In genomic region chr4:14431155-14432134, GRCh38 we compare ENCODE assay signal across 20 cellular contexts.
DNase-seq lines count a peak whose midpoint lies in the region; ATAC-seq and TF ChIP-seq lines count a peak whose summit lies in the region.
"Had no signal": no experiment of that assay in that cellular context is flagged by ENCODE, and none has a peak within 500 bp of the region (broad histone marks: within the 10 kb centered on the region; RNA-seq: fewer than 3 reads in every experiment).

No MANE protein-coding gene starts in this region.

- H3K36me3 Mint-ChIP-seq in activated naive CD4-positive, alpha-beta T cell treated with anti-CD3 and anti-CD28 coated beads, Interleukin-2, amount 10 ng/mL, durations not matched to agents 7 days and 5 days: no peaks in the 10 kb centered on the region
- peaks cover 0 to 13% of the 10 kb centered on the region in 2 donors for H3K36me3 Mint-ChIP-seq in activated naive CD4-positive, alpha-beta T cell treated with anti-CD3 and anti-CD28 coated beads, Interleukin-2, amount 50 U/mL, for 72 hours
- no peaks in the 10 kb centered on the region for H3K36me3 Mint-ChIP-seq in neural progenitor cell
- H3K36me3 Mint-ChIP-seq: CD8-positive, alpha-beta memory T cell; T-cell had no signal

- H3K9me3 Mint-ChIP-seq in activated naive CD4-positive, alpha-beta T cell treated with anti-CD3 and anti-CD28 coated beads, Interleukin-2, amount 10 ng/mL, durations not matched to agents 7 days and 5 days: peaks cover 3% of the 10 kb centered on the region
- peaks cover 15% of the 10 kb centered on the region in 2 donors for H3K9me3 Mint-ChIP-seq in activated naive CD4-positive, alpha-beta T cell treated with anti-CD3 and anti-CD28 coated beads, Interleukin-2, amount 50 U/mL, for 72 hours
- peaks cover 5% of the 10 kb centered on the region for H3K9me3 Mint-ChIP-seq in neural progenitor cell

- TF ChIP-seq CTCF in neural progenitor cell (IDR thresholded peaks at IDR 0.05) (no peak), right lobe of liver (IDR thresholded peaks at IDR 0.05) (no peak), gastroesophageal sphincter (IDR thresholded peaks at IDR 0.05) (no peak), GM10266 (IDR thresholded peaks at IDR 0.05; ENCODE audit: control insufficient read depth, insufficient read depth, low read depth, missing control alignments) (no peak)

- H3F3A ChIP-seq in neural progenitor cell (ENCODE audit: low read depth): no peaks in the 10 kb centered on the region

- no peaks in the 10 kb centered on the region for H4K20me1 ChIP-seq in neural progenitor cell (ENCODE audit: low read depth)
- H4K20me1 ChIP-seq: BLaER1 had no signal

- H3K27me3 Mint-ChIP-seq in activated naive CD4-positive, alpha-beta T cell treated with anti-CD3 and anti-CD28 coated beads, Interleukin-2, amount 10 ng/mL, durations not matched to agents 7 days and 5 days: peaks cover 4% of the 10 kb centered on the region
- H3K27me3 Mint-ChIP-seq in neural progenitor cell (ENCODE audit: insufficient read depth, low read depth): peaks cover 2% of the 10 kb centered on the region
- H3K27me3 Mint-ChIP-seq: CD8-positive, alpha-beta memory T cell; T-cell had no signal

- H2AFZ ChIP-seq in neural progenitor cell (replicated peaks): peak overlapping the region; percentile 82

- H3K4me1 Mint-ChIP-seq in activated naive CD4-positive, alpha-beta T cell treated with anti-CD3 and anti-CD28 coated beads, Interleukin-2, amount 10 ng/mL, durations not matched to agents 7 days and 5 days: no peaks in the 10 kb centered on the region
- no peaks in the 10 kb centered on the region for H3K4me1 Mint-ChIP-seq in neural progenitor cell
- H3K4me1 Mint-ChIP-seq: CD8-positive, alpha-beta memory T cell had no signal

- H3K27me3 ChIP-seq in neural progenitor cell: no peaks in the 10 kb centered on the region
- no peaks in the 10 kb centered on the region for H3K27me3 ChIP-seq in right lobe of liver
- H3K27me3 ChIP-seq in gastroesophageal sphincter: no peaks in the 10 kb centered on the region
- H3K27me3 ChIP-seq: BLaER1 had no signal

- no peak overlapping the region for H3K4me2 ChIP-seq in neural progenitor cell
- H3K4me2 ChIP-seq: BLaER1 had no signal

- H3K27ac ChIP-seq in neural progenitor cell: no peak overlapping the region
- H3K27ac ChIP-seq in right lobe of liver: no peak overlapping the region
- H3K27ac ChIP-seq in gastroesophageal sphincter: no peak overlapping the region
- H3K27ac ChIP-seq: 22Rv1, BLaER1, HL-60, RWPE1 had no signal

- no peak for TF ChIP-seq EP300 in gastroesophageal sphincter (IDR thresholded peaks at IDR 0.05)

- DNase-seq in activated naive CD4-positive, alpha-beta T cell treated with anti-CD3 and anti-CD28 coated beads, Interleukin-2, amount 10 ng/mL, durations not matched to agents 7 days and 5 days: no peak
- no peak for DNase-seq in activated naive CD4-positive, alpha-beta T cell treated with anti-CD3 and anti-CD28 coated beads, Interleukin-2, amount 50 U/mL, for 72 hours (ENCODE audit: low spot score in 2 of 2)
- DNase-seq in neural progenitor cell (ENCODE audit: low spot score) (no peak), right lobe of liver (no peak), GM10266 (ENCODE audit: extremely low spot score) (no peak)
- DNase-seq: CD8-positive, alpha-beta memory T cell; DND-41; GDM1; NCI-H345; NCI-H526 treated with DMSO at 0.1 percent for 48 hours; OCI-M1; T-cell had no signal

- 18% methylated on average over 3 of the region's 3 CpGs for WGBS in right lobe of liver (ENCODE audit: insufficient coverage, low coverage, low lambda C conversion rate, missing lambda C conversion rate)
- WGBS in gastroesophageal sphincter (ENCODE audit: low coverage in 1 of 2), 2 donors: 36 to 50% methylated on average over 2 to 3 of the region's 3 CpGs

- H3K4me1 ChIP-seq in neural progenitor cell: no peaks in the 10 kb centered on the region
- no peaks in the 10 kb centered on the region for H3K4me1 ChIP-seq in right lobe of liver
- no peaks in the 10 kb centered on the region for H3K4me1 ChIP-seq in gastroesophageal sphincter
- H3K4me1 ChIP-seq: BLaER1 had no signal

- no peaks in the 10 kb centered on the region for H3K79me2 ChIP-seq in neural progenitor cell (ENCODE audit: low read depth)

- no peak overlapping the region for H3K4me3 ChIP-seq in neural progenitor cell
- H3K4me3 ChIP-seq in right lobe of liver: no peak overlapping the region
- H3K4me3 ChIP-seq in gastroesophageal sphincter: no peak overlapping the region
- H3K4me3 ChIP-seq: BLaER1 had no signal

- TF ChIP-seq POLR2A in right lobe of liver (IDR thresholded peaks at IDR 0.05) (no peak), gastroesophageal sphincter (IDR thresholded peaks at IDR 0.05) (no peak)

- no peak for ATAC-seq in activated naive CD4-positive, alpha-beta T cell treated with anti-CD3 and anti-CD28 coated beads, Interleukin-2, amount 50 U/mL, for 72 hours
- ATAC-seq in GM18868 (IDR thresholded peaks at IDR 0.05; ENCODE audit: unreplicated experiment): peak; percentile 55
- peak; percentile 53 for ATAC-seq in HG03432 (IDR thresholded peaks at IDR 0.05; ENCODE audit: unreplicated experiment)
- ATAC-seq in right lobe of liver: no peak
- no peak for ATAC-seq in gastroesophageal sphincter
- ATAC-seq: HCT116, T-cell had no signal

- peak overlapping the region; percentile 16 for H3K27ac Mint-ChIP-seq in activated naive CD4-positive, alpha-beta T cell treated with anti-CD3 and anti-CD28 coated beads, Interleukin-2, amount 10 ng/mL, durations not matched to agents 7 days and 5 days
- H3K27ac Mint-ChIP-seq in activated naive CD4-positive, alpha-beta T cell treated with anti-CD3 and anti-CD28 coated beads, Interleukin-2, amount 50 U/mL, for 72 hours: no peak overlapping the region
- H3K27ac Mint-ChIP-seq in neural progenitor cell: no peak overlapping the region
- H3K27ac Mint-ChIP-seq: T-cell had no signal

- H3K9ac ChIP-seq in neural progenitor cell: no peak overlapping the region
- H3K9ac ChIP-seq: BLaER1 had no signal

- H3K36me3 ChIP-seq in neural progenitor cell (no peaks in the 10 kb centered on the region), right lobe of liver (no peaks in the 10 kb centered on the region), gastroesophageal sphincter (no peaks in the 10 kb centered on the region)
- H3K36me3 ChIP-seq: BLaER1 had no signal

- no peaks in the 10 kb centered on the region for H3K9me3 ChIP-seq in neural progenitor cell (ENCODE audit: low read depth)
- no peaks in the 10 kb centered on the region for H3K9me3 ChIP-seq in right lobe of liver
- H3K9me3 ChIP-seq in gastroesophageal sphincter: peaks cover 0 to under 1% (median 0%) of the 10 kb centered on the region in 3 donors
- H3K9me3 ChIP-seq: BLaER1 had no signal

- CTCF ChIA-PET in activated naive CD4-positive, alpha-beta T cell treated with anti-CD3 and anti-CD28 coated beads, Interleukin-2, amount 10 ng/mL, durations not matched to agents 7 days and 5 days (lab: Charles Lee): no interaction called here

- no peak overlapping the region for H3K4me3 Mint-ChIP-seq in activated naive CD4-positive, alpha-beta T cell treated with anti-CD3 and anti-CD28 coated beads, Interleukin-2, amount 10 ng/mL, durations not matched to agents 7 days and 5 days
- no peak overlapping the region for H3K4me3 Mint-ChIP-seq in neural progenitor cell
- H3K4me3 Mint-ChIP-seq: CD8-positive, alpha-beta memory T cell; T-cell had no signal

- intact Hi-C loops in right lobe of liver (cut with DNase I): no loop called here

Comparison
In these comparisons a context has a peak if more than half of its experiments do, and no peak if none do; other contexts are left out.
1. ATAC-seq: peak in GM18868 (single experiment) and HG03432 (single experiment); none in activated naive CD4-positive, alpha-beta T cell treated with anti-CD3 and anti-CD28 coated beads, Interleukin-2, amount 50 U/mL, for 72 hours (0 of 2), right lobe of liver (0 of 4) and gastroesophageal sphincter (single experiment).